Comparison of ENCODE assay signal across 8 cellular contexts in the genomic region with DNA sequence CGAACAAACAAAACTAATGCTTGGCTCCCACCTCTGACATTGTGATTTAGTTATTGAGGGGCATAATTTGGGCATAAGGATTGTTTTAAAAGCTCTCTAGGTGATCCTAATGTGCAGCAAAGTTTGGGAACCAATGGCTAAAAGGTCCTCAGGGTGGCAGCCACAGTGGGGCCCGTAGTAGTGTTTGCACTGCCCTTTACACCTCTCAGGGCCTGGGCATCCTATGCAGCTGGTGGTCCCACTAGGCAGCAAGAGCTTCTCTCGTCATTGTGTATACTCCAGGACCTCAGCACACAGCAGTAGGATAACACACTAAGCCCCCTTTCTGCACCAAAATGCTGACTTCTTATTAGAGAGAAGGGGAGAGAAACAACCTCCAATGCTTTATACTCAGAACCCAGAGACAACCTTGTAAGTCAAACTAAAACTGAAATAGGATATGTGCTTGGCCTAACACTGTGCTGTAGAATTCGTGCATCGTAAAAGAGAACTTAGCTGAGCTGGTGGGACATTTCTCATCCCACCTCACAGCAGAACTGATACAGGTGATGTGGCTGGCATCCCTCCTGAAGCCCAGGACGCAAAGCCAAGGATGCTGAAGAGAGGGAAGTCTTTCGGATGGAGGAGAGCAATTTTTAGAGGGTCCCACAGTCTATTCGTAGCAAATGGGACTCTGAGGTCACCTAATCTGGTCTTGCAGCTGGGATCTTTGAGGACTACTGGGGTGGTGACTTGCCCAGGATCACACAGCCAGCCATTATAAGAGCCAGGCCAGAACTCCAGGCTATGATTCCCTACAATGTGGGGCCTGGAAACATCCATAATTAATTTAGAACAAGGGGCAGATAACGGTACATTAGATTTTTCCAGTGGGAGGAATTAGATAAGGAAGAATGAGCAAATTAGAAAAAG. TPM values are rescaled to one million over a fixed set of nuclear protein-coding genes. Genes with fewer than 3 reads are reported as not detected.
A peak's percentile ranks its signal among the peaks of the same experiment; 100 is the strongest.
DNase-seq lines count a peak whose midpoint lies in the region; ATAC-seq and TF ChIP-seq lines count a peak whose summit lies in the region.

No MANE protein-coding gene starts in this region.

- H3K4me1 Mint-ChIP-seq in activated CD4-positive, alpha-beta T cell treated with anti-CD3 and anti-CD28 coated beads for 36 hours = peaks cover 70% of the 10 kb centered on the region

- CTCF ChIA-PET in activated CD4-positive, alpha-beta T cell treated with anti-CD3 and anti-CD28 coated beads for 36 hours (lab: Charles Lee) = interaction anchor here (0.7 to 11.1 kb wide), 12 partner anchors 9 to 177 kb away, joined by 3 to 89 read pairs (median 4); no protein-coding TSS in a partner anchor

- H3K27me3 ChIP-seq in ectodermal cell (ENCODE audit: control insufficient read depth, insufficient read depth, low read length, poor library complexity, severe bottlenecking) (no peaks in the 10 kb centered on the region), neutrophil (no peaks in the 10 kb centered on the region)

- DNase-seq in activated CD4-positive, alpha-beta T cell treated with anti-CD3 and anti-CD28 coated beads for 36 hours = peak; percentile 26
- no peak for DNase-seq in activated CD4-positive, alpha-beta T cell treated with anti-CD3 and anti-CD28 coated beads, Interleukin-2, amount 50 U/mL, for 4 hours
- DNase-seq in NCI-H69 (lab: John Stamatoyannopoulos, UW) (peak; percentile 37), AG08396 (ENCODE audit: low spot score) (no peak), hippocampal formation (lab: John Stamatoyannopoulos, UW) (no peak)

- no peak overlapping the region for H3K27ac ChIP-seq in ectodermal cell (ENCODE audit: insufficient read depth, low read depth, low read length, poor library complexity, severe bottlenecking)
- peak overlapping the region; percentile 98 for H3K27ac ChIP-seq in neutrophil

- peak overlapping the region; percentile 92 for H3K4me3 Mint-ChIP-seq in activated CD4-positive, alpha-beta T cell treated with anti-CD3 and anti-CD28 coated beads for 36 hours

- POLR2A ChIA-PET in activated CD4-positive, alpha-beta T cell treated with anti-CD3 and anti-CD28 coated beads for 36 hours (lab: Charles Lee) = interaction anchor here (1.0 kb wide), 1 partner anchor 12 kb away, joined by 3 read pairs; no protein-coding TSS in a partner anchor

- 81 to 87% methylated on average over 8 to 9 of the region's 9 CpGs for whole genome bisulfite sequencing in ectodermal cell, 2 experiments

- H3K9me3 ChIP-seq in ectodermal cell (ENCODE audit: control insufficient read depth, low read length) (no peaks in the 10 kb centered on the region), neutrophil (no peaks in the 10 kb centered on the region)

- H3K36me3 ChIP-seq in ectodermal cell (ENCODE audit: control insufficient read depth, insufficient read depth, low read length) (no peaks in the 10 kb centered on the region), neutrophil (peaks cover 12% of the 10 kb centered on the region)

- H3K27me3 Mint-ChIP-seq in activated CD4-positive, alpha-beta T cell treated with anti-CD3 and anti-CD28 coated beads for 36 hours = no peaks in the 10 kb centered on the region

- H3K36me3 Mint-ChIP-seq in activated CD4-positive, alpha-beta T cell treated with anti-CD3 and anti-CD28 coated beads for 36 hours (ENCODE audit: low read depth) = peaks cover under 1% of the 10 kb centered on the region

- ATAC-seq in activated CD4-positive, alpha-beta T cell treated with anti-CD3 and anti-CD28 coated beads for 36 hours = peak; percentile 31
- ATAC-seq in HG02588 (IDR thresholded peaks at IDR 0.05; ENCODE audit: unreplicated experiment) = no peak

- intact Hi-C loops in activated CD4-positive, alpha-beta T cell treated with anti-CD3 and anti-CD28 coated beads for 36 hours (cut with DNase I, micrococcal nuclease) = loop anchor here (1.0 to 5.0 kb wide), 8 partner anchors 13 to 1066 kb away; a partner anchor contains a TSS

- no peak for TF ChIP-seq CTCF in neutrophil (IDR thresholded peaks at IDR 0.05)

- H3K4me3 ChIP-seq in ectodermal cell (ENCODE audit: insufficient read depth, low read depth, low read length) (peak overlapping the region; percentile 65), neutrophil (ENCODE audit: low read depth in 1 of 2, low read length in 1 of 2) (peak overlapping the region; percentile 90 to 96)

- no peaks in the 10 kb centered on the region for H3K9me3 Mint-ChIP-seq in activated CD4-positive, alpha-beta T cell treated with anti-CD3 and anti-CD28 coated beads for 36 hours (ENCODE audit: low read depth)

- H3K4me1 ChIP-seq in ectodermal cell (ENCODE audit: control insufficient read depth, insufficient read depth, low read length) (peaks cover 12% of the 10 kb centered on the region), neutrophil (ENCODE audit: control insufficient read depth in 1 of 2, insufficient read depth in 1 of 2, low read depth in 1 of 2, low read length in 1 of 2) (peaks cover 90 to 93% of the 10 kb centered on the region in 2 experiments)

- peak overlapping the region; percentile 92 for H3K27ac Mint-ChIP-seq in activated CD4-positive, alpha-beta T cell treated with anti-CD3 and anti-CD28 coated beads for 36 hours

RNA-seq across cellular contexts. Expression of a gene that starts 1.2 kb away (rescaled TPM):
- total RNA-seq in activated CD4-positive, alpha-beta T cell treated with anti-CD3 and anti-CD28 coated beads for 36 hours = 10 to 100 TPM; 21.0 to 31.5 TPM
- polyA plus RNA-seq in ectodermal cell (2013, experiment 1 of 4) = 14.7 TPM
- 13.4 TPM for polyA plus RNA-seq in ectodermal cell (2013, experiment 2 of 4)
- polyA plus RNA-seq in ectodermal cell (2013, experiment 3 of 4) = 19.9 TPM
- polyA plus RNA-seq in ectodermal cell (2013, experiment 4 of 4) = 17.2 TPM

Comparison
In these comparisons a context has a peak if more than half of its experiments do, and no peak if none do; other contexts are left out.
1. DNase-seq: peak in activated CD4-positive, alpha-beta T cell treated with anti-CD3 and anti-CD28 coated beads for 36 hours (single experiment) and NCI-H69 (single experiment); none in activated CD4-positive, alpha-beta T cell treated with anti-CD3 and anti-CD28 coated beads, Interleukin-2, amount 50 U/mL, for 4 hours (0 of 2), AG08396 (single experiment) and hippocampal formation (0 of 2).